In genomic region chr4:143912478-143912877, GRCh38 we compare ENCODE assay signal across 13 cellular contexts. TPM values are rescaled to one million over a fixed set of nuclear protein-coding genes. Genes with fewer than 3 reads are reported as not detected.
DNase-seq lines count a peak whose midpoint lies in the region; ATAC-seq and TF ChIP-seq lines count a peak whose summit lies in the region.
"Not testable (repeated sequence)": the region's sequence is repeated elsewhere in the genome, so short reads cannot be mapped to it uniquely, and the experiment has no call there.
"Had no signal": no experiment of that assay in that cellular context is flagged by ENCODE, and none has a peak within 500 bp of the region (broad histone marks: within the 10 kb centered on the region; RNA-seq: fewer than 3 reads in every experiment).

No MANE protein-coding gene starts in this region.

- H3K9me3 Mint-ChIP-seq in CD8-positive, alpha-beta memory T cell; activated T-cell treated with anti-CD3 and anti-CD28 coated beads, Interleukin-2, amount 50 U/mL, for 4 hours: not testable (repeated sequence)

- not testable (repeated sequence) for H3K9me2 ChIP-seq in Loucy (replicated peaks; ENCODE audit: low read depth, low read length)

- not testable (repeated sequence) for TF ChIP-seq POLR2A in gastrocnemius medialis (IDR thresholded peaks at IDR 0.05)

- not testable (repeated sequence) for H3K27me3 ChIP-seq in CD8-positive, alpha-beta memory T cell (ENCODE audit: insufficient read depth, low read length, poor library complexity, severe bottlenecking); Loucy (ENCODE audit: insufficient read depth, low read length, poor library complexity, severe bottlenecking); right cardiac atrium (ENCODE audit: control insufficient read depth, insufficient read depth); gastrocnemius medialis; upper lobe of right lung

- H3K4me2 ChIP-seq in Loucy (ENCODE audit: low read depth, low read length, poor library complexity, severe bottlenecking) = peak overlapping the region; percentile 64

- not testable (repeated sequence) for H3K4me3 ChIP-seq in CD8-positive, alpha-beta memory T cell (ENCODE audit: low read length)
- H3K4me3 ChIP-seq in Loucy (ENCODE audit: low read length, poor library complexity, severe bottlenecking) = peak overlapping the region; percentile 82
- H3K4me3 ChIP-seq in right cardiac atrium (ENCODE audit: low read length) = peak overlapping the region; percentile 36
- peak overlapping the region; percentile 16 to 55 (median 36) for H3K4me3 ChIP-seq in gastrocnemius medialis
- peak overlapping the region; percentile 41 for H3K4me3 ChIP-seq in upper lobe of right lung

- not testable (repeated sequence) for H3K4me1 ChIP-seq in CD8-positive, alpha-beta memory T cell (ENCODE audit: insufficient read depth, low read length); Loucy (ENCODE audit: insufficient read depth, low read length, poor library complexity, severe bottlenecking); right cardiac atrium (ENCODE audit: control insufficient read depth, insufficient read depth, low read length); gastrocnemius medialis; upper lobe of right lung

- intact Hi-C loops in right cardiac atrium (cut with DNase I); gastrocnemius medialis (cut with DNase I; ENCODE audit: low total_unique reads); upper lobe of right lung (cut with DNase I): not testable (repeated sequence)

- H3K36me3 ChIP-seq in CD8-positive, alpha-beta memory T cell (ENCODE audit: insufficient read depth, low read length); Loucy (ENCODE audit: insufficient read depth, low read length); gastrocnemius medialis; upper lobe of right lung: not testable (repeated sequence)

- peak overlapping the region; percentile 72 for H3K9ac ChIP-seq in Loucy (ENCODE audit: low read depth, low read length, poor library complexity, severe bottlenecking)

- peak overlapping the region in 4 of 8 donors; percentile 8 to 91 (median 78) for H3K27ac Mint-ChIP-seq in CD8-positive, alpha-beta memory T cell

- peak overlapping the region in 5 of 7 donors; percentile 83 to 93 (median 87) for H3K4me3 Mint-ChIP-seq in CD8-positive, alpha-beta memory T cell
- peak overlapping the region; percentile 79 for H3K4me3 Mint-ChIP-seq in activated T-cell treated with anti-CD3 and anti-CD28 coated beads, Interleukin-2, amount 50 U/mL, for 4 hours

- CTCF ChIA-PET in CD8-positive, alpha-beta memory T cell (lab: Charles Lee) = not testable (repeated sequence)

- H3F3A ChIP-seq in Loucy (ENCODE audit: low read depth) = not testable (repeated sequence)

- TF ChIP-seq CTCF in Loucy (conservative IDR thresholded peaks at IDR 0.05; ENCODE audit: low read length); gastrocnemius medialis (IDR thresholded peaks at IDR 0.05 in 4 of 5, conservative IDR thresholded peaks at IDR 0.05 in 1 of 5); upper lobe of right lung (IDR thresholded peaks at IDR 0.05): not testable (repeated sequence)

- H3K4me1 Mint-ChIP-seq in CD8-positive, alpha-beta memory T cell = peaks cover 16 to 41% (median 24%) of the 10 kb centered on the region in 3 donors
- not testable (repeated sequence) for H3K4me1 Mint-ChIP-seq in activated T-cell treated with anti-CD3 and anti-CD28 coated beads, Interleukin-2, amount 50 U/mL, for 4 hours (ENCODE audit: low read depth)

- WGBS in right cardiac atrium = 50% methylated on average over 1 of the region's 2 CpGs

- ATAC-seq in GM21529 (IDR thresholded peaks at IDR 0.05; ENCODE audit: unreplicated experiment) (peak; percentile 20), right cardiac atrium (peak; percentile 67 to 72)
- not testable (repeated sequence) for ATAC-seq in activated T-cell treated with anti-CD3 and anti-CD28 coated beads, Interleukin-2, amount 50 U/mL, for 4 hours; gastrocnemius medialis; upper lobe of right lung

- not testable (repeated sequence) for H3K79me2 ChIP-seq in Loucy (ENCODE audit: insufficient read depth, low read length)

- DNase-seq in CD8-positive, alpha-beta memory T cell; activated T-cell treated with anti-CD3 and anti-CD28 coated beads, Interleukin-2, amount 50 U/mL, for 4 hours; right cardiac atrium; gastrocnemius medialis; upper lobe of right lung: not testable (repeated sequence)
- peak; percentile 3 for DNase-seq in dermis blood vessel endothelial cell

- H2AFZ ChIP-seq in Loucy (ENCODE audit: low read length) = peak overlapping the region; percentile 50; the same call in 1 of the 2 replicates

- not testable (repeated sequence) for H3K36me3 Mint-ChIP-seq in CD8-positive, alpha-beta memory T cell; activated T-cell treated with anti-CD3 and anti-CD28 coated beads, Interleukin-2, amount 50 U/mL, for 4 hours (ENCODE audit: insufficient read depth)

- not testable (repeated sequence) for H3K27me3 Mint-ChIP-seq in CD8-positive, alpha-beta memory T cell; activated T-cell treated with anti-CD3 and anti-CD28 coated beads, Interleukin-2, amount 50 U/mL, for 4 hours (ENCODE audit: low read depth)

- H4K20me1 ChIP-seq in Loucy (ENCODE audit: insufficient read depth, low read length, poor library complexity, severe bottlenecking) = not testable (repeated sequence)

- H3K9me3 ChIP-seq in CD8-positive, alpha-beta memory T cell (ENCODE audit: low read length); Loucy (ENCODE audit: insufficient read depth, low read depth, low read length); right cardiac atrium (ENCODE audit: control insufficient read depth, low read length); gastrocnemius medialis; upper lobe of right lung: not testable (repeated sequence)

- H3K27ac ChIP-seq in CD8-positive, alpha-beta memory T cell (ENCODE audit: low read depth, low read length); right cardiac atrium (ENCODE audit: low read length): not testable (repeated sequence)
- peak overlapping the region in 2 of 4 donors; percentile 35 to 46 for H3K27ac ChIP-seq in gastrocnemius medialis
- H3K27ac ChIP-seq in upper lobe of right lung = peak overlapping the region; percentile 36

- POLR2A ChIA-PET in CD8-positive, alpha-beta memory T cell (lab: Charles Lee) = not testable (repeated sequence)

- in situ Hi-C loops in gastrocnemius medialis (cut with MboI; ENCODE audit: low sequenced_read_pairs in 4 of 4) = not testable (repeated sequence)

RNA-seq across cellular contexts. Expression of gene GYPE, which starts 7.1 kb away (rescaled TPM):
- 1 to 10 TPM; 2.1 to 2.9 TPM for total RNA-seq in CD8-positive, alpha-beta memory T cell
- polyA plus RNA-seq in CD8-positive, alpha-beta memory T cell = 3.6 TPM
- 1 to 10 TPM in 1 of 3 donors, under 1 TPM in 2; 0.26 to 2.1 (median 0.27) TPM for total RNA-seq in activated T-cell treated with anti-CD3 and anti-CD28 coated beads, Interleukin-2, amount 50 U/mL, for 4 hours
- total RNA-seq in dermis blood vessel endothelial cell = 0.05 and 0.17 TPM in 2 replicates
- 1 to 10 TPM in 3 of 4 donors, under 1 TPM in 1; 0.62 to 1.7 (median 1.0) TPM for total RNA-seq in right cardiac atrium
- polyA plus RNA-seq in right cardiac atrium = 1.1 TPM
- under 1 TPM in 1 of 4 donors, not detected in 3; 0.25 TPM for total RNA-seq in gastrocnemius medialis
- total RNA-seq in upper lobe of right lung = 3.2 TPM
- total RNA-seq: dermis microvascular lymphatic vessel endothelial cell, esophagus squamous epithelium, MCF 10A, renal cortical epithelial cell, SJCRH30 had no signal
